Comparison of ENCODE assay signal across 20 cellular contexts in the genomic region with DNA sequence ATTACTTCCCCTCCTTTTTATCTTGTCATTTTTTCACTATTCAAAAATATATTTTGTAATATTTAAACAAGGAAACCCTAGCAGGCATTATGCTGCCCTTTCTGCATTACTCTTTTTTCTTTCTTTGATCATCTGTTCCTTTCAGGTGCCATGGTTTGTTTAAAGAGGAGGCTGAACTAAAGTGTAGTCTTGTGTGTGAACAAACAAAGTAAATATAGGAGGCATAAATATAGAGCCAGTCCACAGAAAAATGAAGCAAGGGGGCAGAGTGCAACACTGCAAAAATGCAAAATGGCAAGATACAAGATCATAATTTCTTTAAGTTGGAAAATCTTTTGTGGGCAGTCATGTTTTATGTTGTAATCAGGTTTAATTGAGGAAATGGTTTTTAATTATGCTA.
"Had no signal": no experiment of that assay in that cellular context is flagged by ENCODE, and none has a peak within 500 bp of the region (broad histone marks: within the 10 kb centered on the region; RNA-seq: fewer than 3 reads in every experiment).

No MANE protein-coding gene starts in this region.

- H3K9me3 ChIP-seq: suprapubic skin, tibial nerve had no signal

- FAIRE-seq: astrocyte had no signal

- H3K36me3 ChIP-seq: stomach, suprapubic skin, tibial nerve had no signal

- DNase-seq: activated B cell treated with CpG ODN at 0.5 μM for 24 hours; activated CD4-positive, alpha-beta T cell treated with anti-CD3 and anti-CD28 coated beads for 36 hours; activated CD4-positive, alpha-beta T cell treated with anti-CD3 and anti-CD28 coated beads, Interleukin-2, amount 50 U/mL, for 4 hours; activated CD8-positive, alpha-beta memory T cell treated with anti-CD3 and anti-CD28 coated beads for 24 hours; activated CD8-positive, alpha-beta memory T cell treated with anti-CD3 and anti-CD28 coated beads, Interleukin-2, amount 50 U/mL, for 4 hours; activated naive CD4-positive, alpha-beta T cell; activated T-cell treated with anti-CD3 and anti-CD28 coated beads, Interleukin-2, amount 50 U/mL, for 24 hours; central memory CD4-positive, alpha-beta T cell; effector memory CD4-positive, alpha-beta T cell; foreskin keratinocyte; kidney; naive B cell; occipital lobe; small intestine; stimulated activated CD4-positive, alpha-beta T cell treated with anti-CD3 and anti-CD28 coated beads, Interleukin-15, amount 100 ng/mL, for 24 hours; stomach had no signal

- H3K4me3 ChIP-seq: lung, stomach, suprapubic skin, tibial nerve had no signal

- H3K27ac ChIP-seq: foreskin keratinocyte, stomach, suprapubic skin, tibial nerve had no signal

- H3K27me3 ChIP-seq: foreskin keratinocyte, stomach, suprapubic skin, tibial nerve had no signal

- H3K4me1 ChIP-seq: foreskin keratinocyte, stomach, suprapubic skin, tibial nerve had no signal
